1 cellular context compared by ENCODE assay signal in the genomic region with DNA sequence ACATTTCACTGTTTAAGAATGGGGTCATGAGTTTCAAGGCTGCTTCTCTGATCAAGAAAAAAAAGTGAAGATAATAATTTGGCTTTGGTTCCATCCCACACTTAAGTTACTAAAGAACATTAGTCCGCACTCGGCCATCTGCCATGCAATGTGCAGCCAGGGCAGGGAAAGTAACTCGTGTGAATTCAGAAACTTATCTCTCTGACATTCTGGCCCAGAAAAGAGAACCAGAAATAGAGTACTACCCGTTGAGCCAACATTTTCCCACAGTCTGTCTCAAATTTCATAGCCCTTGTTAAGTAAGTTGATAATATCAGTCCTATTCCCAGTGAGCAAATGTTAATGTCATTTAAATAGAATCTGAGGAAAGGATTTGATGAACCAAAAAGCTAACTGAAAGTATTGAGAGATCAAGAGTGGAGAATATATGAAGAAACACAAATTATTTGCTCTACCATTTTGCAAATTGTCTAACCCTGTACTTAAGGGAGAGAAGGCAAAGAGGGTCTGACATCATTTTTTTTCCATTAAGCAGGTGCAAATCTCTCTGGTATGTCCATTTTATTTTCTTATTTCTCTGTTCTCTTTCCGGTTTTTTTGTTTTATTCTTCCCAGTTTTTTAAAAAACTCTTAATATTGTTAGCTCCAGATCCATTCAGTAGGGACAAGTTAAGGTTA.
TF ChIP-seq lines count a peak whose summit lies in the region.

No MANE protein-coding gene starts in this region.

TF ChIP-seq in GM23338, 12 proteins besides CTCF, POLR2A, EP300 and RAD21 (continued from another document):
- TF ChIP-seq, protein P1, sequence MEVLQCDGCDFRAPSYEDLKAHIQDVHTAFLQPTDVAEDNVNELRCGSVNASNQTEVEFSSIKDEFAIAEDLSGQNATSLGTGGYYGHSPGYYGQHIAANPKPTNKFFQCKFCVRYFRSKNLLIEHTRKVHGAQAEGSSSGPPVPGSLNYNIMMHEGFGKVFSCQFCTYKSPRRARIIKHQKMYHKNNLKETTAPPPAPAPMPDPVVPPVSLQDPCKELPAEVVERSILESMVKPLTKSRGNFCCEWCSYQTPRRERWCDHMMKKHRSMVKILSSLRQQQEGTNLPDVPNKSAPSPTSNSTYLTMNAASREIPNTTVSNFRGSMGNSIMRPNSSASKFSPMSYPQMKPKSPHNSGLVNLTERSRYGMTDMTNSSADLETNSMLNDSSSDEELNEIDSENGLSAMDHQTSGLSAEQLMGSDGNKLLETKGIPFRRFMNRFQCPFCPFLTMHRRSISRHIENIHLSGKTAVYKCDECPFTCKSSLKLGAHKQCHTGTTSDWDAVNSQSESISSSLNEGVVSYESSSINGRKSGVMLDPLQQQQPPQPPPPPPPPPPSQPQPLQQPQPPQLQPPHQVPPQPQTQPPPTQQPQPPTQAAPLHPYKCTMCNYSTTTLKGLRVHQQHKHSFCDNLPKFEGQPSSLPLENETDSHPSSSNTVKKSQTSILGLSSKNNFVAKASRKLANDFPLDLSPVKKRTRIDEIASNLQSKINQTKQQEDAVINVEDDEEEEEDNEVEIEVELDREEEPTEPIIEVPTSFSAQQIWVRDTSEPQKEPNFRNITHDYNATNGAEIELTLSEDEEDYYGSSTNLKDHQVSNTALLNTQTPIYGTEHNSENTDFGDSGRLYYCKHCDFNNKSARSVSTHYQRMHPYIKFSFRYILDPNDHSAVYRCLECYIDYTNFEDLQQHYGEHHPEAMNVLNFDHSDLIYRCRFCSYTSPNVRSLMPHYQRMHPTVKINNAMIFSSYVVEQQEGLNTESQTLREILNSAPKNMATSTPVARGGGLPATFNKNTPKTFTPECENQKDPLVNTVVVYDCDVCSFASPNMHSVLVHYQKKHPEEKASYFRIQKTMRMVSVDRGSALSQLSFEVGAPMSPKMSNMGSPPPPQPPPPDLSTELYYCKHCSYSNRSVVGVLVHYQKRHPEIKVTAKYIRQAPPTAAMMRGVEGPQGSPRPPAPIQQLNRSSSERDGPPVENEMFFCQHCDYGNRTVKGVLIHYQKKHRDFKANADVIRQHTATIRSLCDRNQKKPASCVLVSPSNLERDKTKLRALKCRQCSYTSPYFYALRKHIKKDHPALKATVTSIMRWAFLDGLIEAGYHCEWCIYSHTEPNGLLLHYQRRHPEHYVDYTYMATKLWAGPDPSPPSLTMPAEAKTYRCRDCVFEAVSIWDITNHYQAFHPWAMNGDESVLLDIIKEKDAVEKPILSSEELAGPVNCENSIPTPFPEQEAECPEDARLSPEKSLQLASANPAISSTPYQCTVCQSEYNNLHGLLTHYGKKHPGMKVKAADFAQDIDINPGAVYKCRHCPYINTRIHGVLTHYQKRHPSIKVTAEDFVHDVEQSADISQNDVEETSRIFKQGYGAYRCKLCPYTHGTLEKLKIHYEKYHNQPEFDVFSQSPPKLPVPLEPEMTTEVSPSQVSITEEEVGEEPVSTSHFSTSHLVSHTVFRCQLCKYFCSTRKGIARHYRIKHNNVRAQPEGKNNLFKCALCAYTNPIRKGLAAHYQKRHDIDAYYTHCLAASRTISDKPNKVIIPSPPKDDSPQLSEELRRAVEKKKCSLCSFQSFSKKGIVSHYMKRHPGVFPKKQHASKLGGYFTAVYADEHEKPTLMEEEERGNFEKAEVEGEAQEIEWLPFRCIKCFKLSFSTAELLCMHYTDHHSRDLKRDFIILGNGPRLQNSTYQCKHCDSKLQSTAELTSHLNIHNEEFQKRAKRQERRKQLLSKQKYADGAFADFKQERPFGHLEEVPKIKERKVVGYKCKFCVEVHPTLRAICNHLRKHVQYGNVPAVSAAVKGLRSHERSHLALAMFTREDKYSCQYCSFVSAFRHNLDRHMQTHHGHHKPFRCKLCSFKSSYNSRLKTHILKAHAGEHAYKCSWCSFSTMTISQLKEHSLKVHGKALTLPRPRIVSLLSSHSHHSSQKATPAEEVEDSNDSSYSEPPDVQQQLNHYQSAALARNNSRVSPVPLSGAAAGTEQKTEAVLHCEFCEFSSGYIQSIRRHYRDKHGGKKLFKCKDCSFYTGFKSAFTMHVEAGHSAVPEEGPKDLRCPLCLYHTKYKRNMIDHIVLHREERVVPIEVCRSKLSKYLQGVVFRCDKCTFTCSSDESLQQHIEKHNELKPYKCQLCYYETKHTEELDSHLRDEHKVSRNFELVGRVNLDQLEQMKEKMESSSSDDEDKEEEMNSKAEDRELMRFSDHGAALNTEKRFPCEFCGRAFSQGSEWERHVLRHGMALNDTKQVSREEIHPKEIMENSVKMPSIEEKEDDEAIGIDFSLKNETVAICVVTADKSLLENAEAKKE (CRISPR knock-in tag; IDR thresholded peaks at IDR 0.05), result no peak
- TF ChIP-seq, protein P2, sequence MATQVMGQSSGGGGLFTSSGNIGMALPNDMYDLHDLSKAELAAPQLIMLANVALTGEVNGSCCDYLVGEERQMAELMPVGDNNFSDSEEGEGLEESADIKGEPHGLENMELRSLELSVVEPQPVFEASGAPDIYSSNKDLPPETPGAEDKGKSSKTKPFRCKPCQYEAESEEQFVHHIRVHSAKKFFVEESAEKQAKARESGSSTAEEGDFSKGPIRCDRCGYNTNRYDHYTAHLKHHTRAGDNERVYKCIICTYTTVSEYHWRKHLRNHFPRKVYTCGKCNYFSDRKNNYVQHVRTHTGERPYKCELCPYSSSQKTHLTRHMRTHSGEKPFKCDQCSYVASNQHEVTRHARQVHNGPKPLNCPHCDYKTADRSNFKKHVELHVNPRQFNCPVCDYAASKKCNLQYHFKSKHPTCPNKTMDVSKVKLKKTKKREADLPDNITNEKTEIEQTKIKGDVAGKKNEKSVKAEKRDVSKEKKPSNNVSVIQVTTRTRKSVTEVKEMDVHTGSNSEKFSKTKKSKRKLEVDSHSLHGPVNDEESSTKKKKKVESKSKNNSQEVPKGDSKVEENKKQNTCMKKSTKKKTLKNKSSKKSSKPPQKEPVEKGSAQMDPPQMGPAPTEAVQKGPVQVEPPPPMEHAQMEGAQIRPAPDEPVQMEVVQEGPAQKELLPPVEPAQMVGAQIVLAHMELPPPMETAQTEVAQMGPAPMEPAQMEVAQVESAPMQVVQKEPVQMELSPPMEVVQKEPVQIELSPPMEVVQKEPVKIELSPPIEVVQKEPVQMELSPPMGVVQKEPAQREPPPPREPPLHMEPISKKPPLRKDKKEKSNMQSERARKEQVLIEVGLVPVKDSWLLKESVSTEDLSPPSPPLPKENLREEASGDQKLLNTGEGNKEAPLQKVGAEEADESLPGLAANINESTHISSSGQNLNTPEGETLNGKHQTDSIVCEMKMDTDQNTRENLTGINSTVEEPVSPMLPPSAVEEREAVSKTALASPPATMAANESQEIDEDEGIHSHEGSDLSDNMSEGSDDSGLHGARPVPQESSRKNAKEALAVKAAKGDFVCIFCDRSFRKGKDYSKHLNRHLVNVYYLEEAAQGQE (IDR thresholded peaks at IDR 0.05; ENCODE audit: unreplicated experiment), result no peak
- TF ChIP-seq EZH2 (IDR thresholded peaks at IDR 0.05; ENCODE audit: low read depth, unreplicated experiment) (no peak), EZH2phosphoT487 (IDR thresholded peaks at IDR 0.05; ENCODE audit: unreplicated experiment) (no peak), ZNF331 (CRISPR knock-in tag; IDR thresholded peaks at IDR 0.05; ENCODE audit: low read depth) (no peak)
- TF ChIP-seq, protein P3, sequence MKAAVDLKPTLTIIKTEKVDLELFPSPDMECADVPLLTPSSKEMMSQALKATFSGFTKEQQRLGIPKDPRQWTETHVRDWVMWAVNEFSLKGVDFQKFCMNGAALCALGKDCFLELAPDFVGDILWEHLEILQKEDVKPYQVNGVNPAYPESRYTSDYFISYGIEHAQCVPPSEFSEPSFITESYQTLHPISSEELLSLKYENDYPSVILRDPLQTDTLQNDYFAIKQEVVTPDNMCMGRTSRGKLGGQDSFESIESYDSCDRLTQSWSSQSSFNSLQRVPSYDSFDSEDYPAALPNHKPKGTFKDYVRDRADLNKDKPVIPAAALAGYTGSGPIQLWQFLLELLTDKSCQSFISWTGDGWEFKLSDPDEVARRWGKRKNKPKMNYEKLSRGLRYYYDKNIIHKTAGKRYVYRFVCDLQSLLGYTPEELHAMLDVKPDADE (IDR thresholded peaks at IDR 0.05), result no peak
